In the genomic region with DNA sequence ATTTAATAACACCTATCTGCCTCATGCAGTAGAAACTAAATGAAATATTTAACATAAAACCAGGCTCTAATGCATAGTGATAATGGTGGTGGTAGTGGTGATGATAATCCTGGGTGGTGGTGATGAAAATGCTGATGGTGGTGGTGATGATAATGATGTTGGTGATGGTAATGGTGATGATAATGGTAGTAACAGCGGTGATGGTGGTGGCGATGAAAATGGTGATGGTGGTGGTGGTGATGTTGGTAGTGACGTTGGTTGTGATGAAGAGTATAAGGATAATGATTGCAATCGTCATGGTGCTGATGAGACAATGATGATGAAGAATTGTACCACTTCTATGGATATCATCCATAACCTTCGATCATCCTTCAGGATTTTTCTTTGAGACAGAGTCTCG, we compare ENCODE assay signal across 9 cellular contexts.
"Had no signal": no experiment of that assay in that cellular context is flagged by ENCODE, and none has a peak within 500 bp of the region (broad histone marks: within the 10 kb centered on the region; RNA-seq: fewer than 3 reads in every experiment).

No MANE protein-coding gene starts in this region.

- H3K9ac ChIP-seq: GM23248 had no signal

- H3K4me1 ChIP-seq: HAP-1 had no signal

- H3K27ac ChIP-seq: GM23248, HL-60 had no signal

- H2AFZ ChIP-seq: GM23248 had no signal

- H3K36me3 ChIP-seq: HAP-1 had no signal

- FAIRE-seq: K562 had no signal

- H3K4me3 ChIP-seq: GM23248, HAP-1, K562 had no signal

- ATAC-seq: HCT116, K562 had no signal

- DNase-seq: GM23248, GOT3, H7, HFFc6, KG1 had no signal

- H3K9me3 ChIP-seq: HAP-1 had no signal
